ENCODE assay signal across 23 cellular contexts in the genomic region with DNA sequence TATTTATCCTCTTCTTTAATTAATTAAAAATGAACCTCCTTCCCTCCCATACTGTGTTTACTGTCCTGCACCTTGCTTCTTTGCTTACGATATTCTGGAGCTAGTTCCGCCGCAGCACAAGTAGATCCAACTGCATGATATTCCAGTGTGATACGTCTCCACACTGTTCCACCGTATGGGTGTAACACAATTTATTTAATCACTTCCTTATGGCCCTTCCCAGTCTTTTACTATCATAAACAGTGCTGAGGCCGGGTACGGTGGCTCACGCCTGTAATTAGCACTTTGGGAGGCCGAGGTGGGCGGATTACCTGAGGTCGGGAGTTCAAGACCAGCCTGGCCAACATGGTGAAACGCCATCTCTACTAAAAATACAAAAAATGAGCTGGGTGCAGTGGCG. TPM values are rescaled to one million over a fixed set of nuclear protein-coding genes. Genes with fewer than 3 reads are reported as not detected.
DNase-seq lines count a peak whose midpoint lies in the region; ATAC-seq and TF ChIP-seq lines count a peak whose summit lies in the region.
"Had no signal": no experiment of that assay in that cellular context is flagged by ENCODE, and none has a peak within 500 bp of the region (broad histone marks: within the 10 kb centered on the region; RNA-seq: fewer than 3 reads in every experiment).

No MANE protein-coding gene starts in this region.

- intact Hi-C loops in left colon (cut with DNase I, micrococcal nuclease): no loop called here

- H3K4me3 ChIP-seq in ACC112 (ENCODE audit: low read depth, low read length): no peak overlapping the region
- H3K4me3 ChIP-seq: lower lobe of right lung, pancreas, sigmoid colon, upper lobe of right lung had no signal

- no peak for TF ChIP-seq CTCF in RWPE1 (conservative IDR thresholded peaks at IDR 0.05; ENCODE audit: low read depth)

- POLR2A ChIA-PET in RWPE1 (lab: Yijun Ruan, JAX; ENCODE audit: low non-redundant PET): no interaction called here

- CTCF ChIA-PET in RWPE1 (lab: Yijun Ruan, JAX): no interaction called here

- H3K27ac ChIP-seq in ACC112 (ENCODE audit: low read depth, low read length) (peak overlapping the region; percentile 83), RWPE1 (0 out of 2 replicates have a peak overlapping the region, but pooled peaks have one; percentile 26)
- H3K27ac ChIP-seq: 22Rv1, lower lobe of right lung, pancreas, upper lobe of right lung had no signal

- DNase-seq in RWPE1 (ENCODE audit: low spot score) (no peak), left colon (peak; percentile 65 to 68), kidney glomerular epithelial cell (lab: John Stamatoyannopoulos, UW) (no peak), HCEC 1CT (no peak)
- DNase-seq: activated naive CD8-positive, alpha-beta T cell treated with anti-CD3 and anti-CD28 coated beads, Interleukin-2, amount 10 ng/mL, durations not matched to agents 7 days and 5 days; COR-L47; dermis blood vessel endothelial cell; DND-41; Karpas-422; lower lobe of right lung; naive B cell; NCI-H1092 treated with DMSO at 0.1 percent for 48 hours; NCI-H82; pancreas; SHP77 treated with DMSO at 0.1 percent for 48 hours; sigmoid colon; stimulated activated naive CD8-positive, alpha-beta T cell treated with anti-CD3 and anti-CD28 coated beads, Interleukin-15, Interleukin-2, amounts not matched to agents 100 U/mL and 50 U/mL, for 24 hours; upper lobe of right lung had no signal

- no peak overlapping the region for H2AFZ ChIP-seq in ACC112 (ENCODE audit: low read length, unreplicated experiment)

- peak; percentile 3 for ATAC-seq in GM21723 (IDR thresholded peaks at IDR 0.05; ENCODE audit: unreplicated experiment)
- peak; percentile 95 for ATAC-seq in left colon
- ATAC-seq in GM21825 (IDR thresholded peaks at IDR 0.05; ENCODE audit: unreplicated experiment): no peak
- ATAC-seq in GM21447 (IDR thresholded peaks at IDR 0.05; ENCODE audit: unreplicated experiment): no peak
- ATAC-seq: lower lobe of right lung, pancreas, upper lobe of right lung had no signal

- peaks cover 12% of the 10 kb centered on the region; the same call in 1 of the 2 replicates for H3K36me3 ChIP-seq in ACC112 (ENCODE audit: insufficient read depth, low read length)

- H3K27me3 ChIP-seq in ACC112 (ENCODE audit: insufficient read depth, low read length): no peaks in the 10 kb centered on the region
- H3K27me3 ChIP-seq: pancreas, sigmoid colon, upper lobe of right lung had no signal

- H3K79me2 ChIP-seq in ACC112 (ENCODE audit: control insufficient read depth, insufficient read depth, low read length, unreplicated experiment): peaks cover 34% of the 10 kb centered on the region

- H3K4me1 ChIP-seq in ACC112 (ENCODE audit: control insufficient read depth, insufficient read depth, low read length, unreplicated experiment): peaks cover 47% of the 10 kb centered on the region
- H3K4me1 ChIP-seq: pancreas had no signal

RNA-seq across cellular contexts. Expression of a gene that starts 25.7 kb away (rescaled TPM):
- 10 to 100 TPM; 40.2 to 45.0 TPM for total RNA-seq in left colon

RNA-seq across cellular contexts. Expression of a gene that starts 25.9 kb away (rescaled TPM):
- 10 to 100 TPM; 10.2 to 12.3 TPM for total RNA-seq in left colon

Comparison
In these comparisons a context has a peak if more than half of its experiments do, and no peak if none do; other contexts are left out.
1. ATAC-seq: peak in GM21723 (single experiment) and left colon (single experiment); none in GM21825 (single experiment) and GM21447 (single experiment).
2. DNase-seq: peak in left colon (2 of 2); none in RWPE1 (single experiment), kidney glomerular epithelial cell (single experiment) and HCEC 1CT (single experiment).